Comparison of ENCODE assay signal across 14 cellular contexts in the genomic region with DNA sequence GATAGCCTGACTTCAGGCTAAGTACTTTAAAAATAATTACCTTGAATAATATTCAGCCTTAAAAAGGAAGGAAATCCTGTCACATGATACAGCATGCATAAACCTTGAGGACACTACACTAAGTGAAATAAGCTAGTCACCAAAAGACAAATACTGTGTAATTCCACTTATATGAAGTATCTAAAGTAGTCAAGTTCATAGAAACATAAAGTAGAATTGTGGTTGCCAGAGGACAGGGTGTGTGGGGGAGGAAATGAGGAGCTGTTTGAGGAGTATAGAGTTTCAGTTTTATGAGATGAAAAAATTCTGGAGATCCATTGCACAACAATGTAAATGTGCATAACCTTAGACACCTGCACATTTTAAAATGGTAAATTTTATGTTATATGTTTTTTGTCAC. TPM values are rescaled to one million over a fixed set of nuclear protein-coding genes. Genes with fewer than 3 reads are reported as not detected.
DNase-seq lines count a peak whose midpoint lies in the region; ATAC-seq, FAIRE-seq and TF ChIP-seq lines count a peak whose summit lies in the region.
"Had no signal": no experiment of that assay in that cellular context is flagged by ENCODE, and none has a peak within 500 bp of the region (broad histone marks: within the 10 kb centered on the region; RNA-seq: fewer than 3 reads in every experiment).

No MANE protein-coding gene starts in this region.

- peaks cover 7% of the 10 kb centered on the region for H3K27me3 Mint-ChIP-seq in T-helper 2 cell treated with Interferon-gamma antibody and Interleukin-4, amounts not matched to agents 5 μg/mL and 100 μg/mL, for 36 hours (ENCODE audit: low read depth)
- H3K27me3 Mint-ChIP-seq in naive thymus-derived CD4-positive, alpha-beta T cell, result peaks cover 0 to 11% (median 0%) of the 10 kb centered on the region in 5 donors

- no peak for FAIRE-seq in small intestine (lab: Jason Lieb, UNC)
- FAIRE-seq: H1 had no signal

- H3K36me3 ChIP-seq in MM.1S (replicated peaks; ENCODE audit: insufficient read depth, low read length) (no peaks in the 10 kb centered on the region), small intestine (ENCODE audit: control insufficient read depth in 2 of 2, insufficient read depth in 2 of 2, low read length in 2 of 2) (no peaks in the 10 kb centered on the region)
- no peaks in the 10 kb centered on the region for H3K36me3 ChIP-seq in naive thymus-derived CD4-positive, alpha-beta T cell (ENCODE audit: control insufficient read depth in 2 of 3, insufficient read depth in 3 of 3, low read length in 3 of 3)
- H3K36me3 ChIP-seq: ovary, upper lobe of left lung had no signal

- H3K4me2 ChIP-seq in MM.1S (ENCODE audit: low read depth, low read length), result peak overlapping the region; percentile 64

- H3K9me3 Mint-ChIP-seq in T-helper 2 cell treated with Interferon-gamma antibody and Interleukin-4, amounts not matched to agents 5 μg/mL and 100 μg/mL, for 36 hours, result peaks cover 11% of the 10 kb centered on the region
- peaks cover 0 to 2% (median 0%) of the 10 kb centered on the region in 11 donors for H3K9me3 Mint-ChIP-seq in naive thymus-derived CD4-positive, alpha-beta T cell

- no peaks in the 10 kb centered on the region for H3K27me3 ChIP-seq in MM.1S (replicated peaks; ENCODE audit: insufficient read depth, low read length)
- no peaks in the 10 kb centered on the region for H3K27me3 ChIP-seq in small intestine (ENCODE audit: control insufficient read depth in 2 of 2, insufficient read depth in 2 of 2, low read length in 2 of 2)
- H3K27me3 ChIP-seq in naive thymus-derived CD4-positive, alpha-beta T cell (ENCODE audit: control insufficient read depth in 2 of 2, insufficient read depth in 2 of 2, low read length in 2 of 2), result no peaks in the 10 kb centered on the region
- H3K27me3 ChIP-seq: ovary, upper lobe of left lung had no signal

- POLR2A ChIA-PET in naive thymus-derived CD4-positive, alpha-beta T cell (lab: Charles Lee), result interaction anchor here (1.0 kb wide), 1 partner anchor 112 kb away, joined by 3 read pairs; a partner anchor contains a TSS

- ATAC-seq in activated CD4-positive, CD25-positive, alpha-beta regulatory T cell treated with anti-CD3 and anti-CD28 coated beads, Interleukin-2, amount 50 U/mL, for 24 hours, result peak; percentile 49 to 63
- no peak for ATAC-seq in GM19463 (IDR thresholded peaks at IDR 0.05; ENCODE audit: unreplicated experiment)
- ATAC-seq in naive thymus-derived CD4-positive, alpha-beta T cell, result no peak

- no peaks in the 10 kb centered on the region for H3K79me2 ChIP-seq in MM.1S (ENCODE audit: low read length)

- CTCF ChIA-PET in naive thymus-derived CD4-positive, alpha-beta T cell (lab: Charles Lee), result interaction anchor here (1.0 to 1.7 kb wide), 3 partner anchors 654 to 908 kb away, joined by 3 to 5 read pairs (median 5); a partner anchor contains a TSS

- H3K9me3 ChIP-seq in MM.1S (replicated peaks; ENCODE audit: insufficient read depth, low read length), result no peaks in the 10 kb centered on the region
- no peaks in the 10 kb centered on the region for H3K9me3 ChIP-seq in small intestine (ENCODE audit: control insufficient read depth, low read depth)
- no peaks in the 10 kb centered on the region for H3K9me3 ChIP-seq in naive thymus-derived CD4-positive, alpha-beta T cell (ENCODE audit: control insufficient read depth in 2 of 3, low read length in 3 of 3)
- H3K9me3 ChIP-seq: ovary, upper lobe of left lung had no signal

- peak overlapping the region; percentile 30 for H3K4me3 Mint-ChIP-seq in T-helper 2 cell treated with Interferon-gamma antibody and Interleukin-4, amounts not matched to agents 5 μg/mL and 100 μg/mL, for 36 hours
- peak overlapping the region in 1 of 10 donors; percentile 35 for H3K4me3 Mint-ChIP-seq in naive thymus-derived CD4-positive, alpha-beta T cell
- H3K4me3 Mint-ChIP-seq: activated T-helper 1 cell treated with anti-CD3 and anti-CD28 coated beads, Interleukin-12 subunit alpha, Interleukin-12 subunit beta, Interleukin-2, Interleukin-4 antibody, amounts not matched to agents 30 ng/mL and 10 ng/mL and 1 ng/mL, durations not matched to agents 14 hours and 24 hours and 36 hours had no signal

- TF ChIP-seq CTCF in MM.1S (IDR thresholded peaks at IDR 0.05; ENCODE audit: low read length), result no peak

- no peaks in the 10 kb centered on the region for H4K20me1 ChIP-seq in MM.1S (ENCODE audit: insufficient read depth, low read length)

- peaks cover 8% of the 10 kb centered on the region for H3K36me3 Mint-ChIP-seq in T-helper 2 cell treated with Interferon-gamma antibody and Interleukin-4, amounts not matched to agents 5 μg/mL and 100 μg/mL, for 36 hours (ENCODE audit: low read depth)
- H3K36me3 Mint-ChIP-seq in naive thymus-derived CD4-positive, alpha-beta T cell, result peaks cover 0 to 7% (median 0%) of the 10 kb centered on the region in 5 donors

- H2AFZ ChIP-seq in MM.1S (ENCODE audit: low read length), result peak overlapping the region; percentile 39

- intact Hi-C loops in naive thymus-derived CD4-positive, alpha-beta T cell (cut with micrococcal nuclease), result loop anchor here in 1 of 2 donors (1.0 kb wide), 1 partner anchor 907 kb away; no protein-coding TSS in a partner anchor

- H3K4me3 ChIP-seq in MM.1S (ENCODE audit: low read length), result peak overlapping the region; percentile 29; the same call in 1 of the 2 replicates
- H3K4me3 ChIP-seq in small intestine (ENCODE audit: low read depth in 1 of 2, low read length in 2 of 2), result no peak overlapping the region
- H3K4me3 ChIP-seq in naive thymus-derived CD4-positive, alpha-beta T cell (ENCODE audit: low read length), result no peak overlapping the region
- H3K4me3 ChIP-seq: ovary, upper lobe of left lung had no signal

- peaks cover 19% of the 10 kb centered on the region for H3K4me1 ChIP-seq in MM.1S (ENCODE audit: low read length)
- no peaks in the 10 kb centered on the region for H3K4me1 ChIP-seq in small intestine (ENCODE audit: control insufficient read depth in 2 of 2, insufficient read depth in 1 of 2, low read depth in 1 of 2, low read length in 1 of 2)
- peaks cover 0 to 2% of the 10 kb centered on the region in 2 donors for H3K4me1 ChIP-seq in naive thymus-derived CD4-positive, alpha-beta T cell (ENCODE audit: control insufficient read depth in 2 of 2, insufficient read depth in 2 of 2, low read length in 2 of 2)

- H3K27ac ChIP-seq in MM.1S (ENCODE audit: low read length) (peak overlapping the region; percentile 6; the same call in 1 of the 2 replicates), small intestine (ENCODE audit: low read depth in 1 of 2, low read length in 1 of 2) (no peak overlapping the region)
- H3K27ac ChIP-seq in naive thymus-derived CD4-positive, alpha-beta T cell (ENCODE audit: low read depth, low read length), result no peak overlapping the region
- H3K27ac ChIP-seq: ovary, upper lobe of left lung had no signal

- no peak for DNase-seq in activated CD4-positive, CD25-positive, alpha-beta regulatory T cell (lab: John Stamatoyannopoulos, UW)
- DNase-seq in MM.1S (no peak), small intestine (peak; percentile 5), cortex of kidney (lab: John Stamatoyannopoulos, UW) (no peak)
- DNase-seq in T-helper 2 cell treated with Interferon-gamma antibody and Interleukin-4, amounts not matched to agents 5 μg/mL and 100 μg/mL, for 36 hours (ENCODE audit: low spot score), result no peak
- no peak for DNase-seq in naive thymus-derived CD4-positive, alpha-beta T cell
- DNase-seq: activated CD4-positive, CD25-positive, alpha-beta regulatory T cell treated with anti-CD3 and anti-CD28 coated beads, Interleukin-2, amount 50 U/mL, for 72 hours; ovary had no signal

- no peak overlapping the region for H3K27ac Mint-ChIP-seq in T-helper 2 cell treated with Interferon-gamma antibody and Interleukin-4, amounts not matched to agents 5 μg/mL and 100 μg/mL, for 36 hours
- H3K27ac Mint-ChIP-seq in naive thymus-derived CD4-positive, alpha-beta T cell, result no peak overlapping the region
- H3K27ac Mint-ChIP-seq: activated T-helper 1 cell treated with anti-CD3 and anti-CD28 coated beads, Interleukin-12 subunit alpha, Interleukin-12 subunit beta, Interleukin-2, Interleukin-4 antibody, amounts not matched to agents 30 ng/mL and 10 ng/mL and 1 ng/mL, durations not matched to agents 14 hours and 24 hours and 36 hours had no signal

- H3K9ac ChIP-seq in MM.1S (ENCODE audit: low read length), result peak overlapping the region; percentile 14; the same call in 1 of the 2 replicates

- peaks cover 9% of the 10 kb centered on the region for H3K4me1 Mint-ChIP-seq in T-helper 2 cell treated with Interferon-gamma antibody and Interleukin-4, amounts not matched to agents 5 μg/mL and 100 μg/mL, for 36 hours (ENCODE audit: low read depth)
- peaks cover 2 to 15% (median 10%) of the 10 kb centered on the region in 7 donors for H3K4me1 Mint-ChIP-seq in naive thymus-derived CD4-positive, alpha-beta T cell

- H3K9me2 ChIP-seq in MM.1S (replicated peaks; ENCODE audit: insufficient read depth, low read length), result no peaks in the 10 kb centered on the region

- H3F3A ChIP-seq in MM.1S (ENCODE audit: insufficient read depth, low read length), result peaks cover 9% of the 10 kb centered on the region; the same call in 1 of the 2 replicates

RNA-seq across cellular contexts. Expression of a gene that starts 5.6 kb away (rescaled TPM):
- polyA plus RNA-seq in small intestine, result under 1 TPM in 1 of 3 donors, not detected in 2; 0.01 TPM
- total RNA-seq in naive thymus-derived CD4-positive, alpha-beta T cell, result under 1 TPM in 4 of 5 experiments, not detected in 1; 0.19 to 0.47 (median 0.30) TPM
- not detected for polyA plus RNA-seq in naive thymus-derived CD4-positive, alpha-beta T cell
- total RNA-seq: activated T-helper 1 cell treated with anti-CD3 and anti-CD28 coated beads, Interleukin-12 subunit alpha, Interleukin-12 subunit beta, Interleukin-2, Interleukin-4 antibody, amounts not matched to agents 30 ng/mL and 10 ng/mL and 1 ng/mL, durations not matched to agents 14 hours and 24 hours and 36 hours; Daoy; H1 had no signal

Comparison
In these comparisons a context has a peak if more than half of its experiments do, and no peak if none do; other contexts are left out.
1. ATAC-seq: peak in activated CD4-positive, CD25-positive, alpha-beta regulatory T cell treated with anti-CD3 and anti-CD28 coated beads, Interleukin-2, amount 50 U/mL, for 24 hours (2 of 2); none in GM19463 (single experiment) and naive thymus-derived CD4-positive, alpha-beta T cell (single experiment).